Comparison of ENCODE assay signal across 20 cellular contexts in genomic region chr11:19419813-19420212, GRCh38.
DNase-seq lines count a peak whose midpoint lies in the region; ATAC-seq and TF ChIP-seq lines count a peak whose summit lies in the region.
"Had no signal": no experiment of that assay in that cellular context is flagged by ENCODE, and none has a peak within 500 bp of the region (broad histone marks: within the 10 kb centered on the region; RNA-seq: fewer than 3 reads in every experiment).

No MANE protein-coding gene starts in this region.

- no peak overlapping the region for H3K27ac ChIP-seq in gastroesophageal sphincter
- H3K27ac ChIP-seq: prostate gland, WERI-Rb-1 had no signal

- no peak for TF ChIP-seq POLR2A in gastroesophageal sphincter (IDR thresholded peaks at IDR 0.05)

- 62 to 80% methylated on average over 2 to 6 of the region's 7 CpGs for WGBS in gastroesophageal sphincter (ENCODE audit: low coverage in 1 of 2), 2 donors

- TF ChIP-seq CTCF in gastroesophageal sphincter (IDR thresholded peaks at IDR 0.05), result no peak

- H3K9me3 ChIP-seq in gastroesophageal sphincter, result no peaks in the 10 kb centered on the region
- H3K9me3 ChIP-seq: Peyer's patch, prostate gland had no signal

- no peaks in the 10 kb centered on the region for H3K36me3 ChIP-seq in gastroesophageal sphincter
- H3K36me3 ChIP-seq: Peyer's patch, prostate gland, WERI-Rb-1 had no signal

- peak; percentile 80 for DNase-seq in HCEC 1CT
- DNase-seq in amniotic epithelial cell (ENCODE audit: low read depth), result peak; percentile 87
- DNase-seq in sciatic nerve (ENCODE audit: low spot score), result no peak
- DNase-seq in SK-N-DZ (ENCODE audit: low spot score), result no peak
- DNase-seq in GDM1 (lab: John Stamatoyannopoulos, UW), result no peak
- DNase-seq in NCI-H82 treated with DMSO at 0.1 percent for 48 hours (lab: John Stamatoyannopoulos, UW; ENCODE audit: unreplicated experiment), result no peak
- DNase-seq: activated CD8-positive, alpha-beta T cell treated with anti-CD3 and anti-CD28 coated beads, Interleukin-2, amount 10 ng/mL, durations not matched to agents 7 days and 5 days; DMS53; hypothalamus; left colon; natural killer cell; NCI-H187 treated with DMSO at 0.1 percent for 48 hours; NCI-H526 treated with DMSO at 0.1 percent for 48 hours; Peyer's patch; stimulated activated CD4-positive, alpha-beta T cell treated with anti-CD3 and anti-CD28 coated beads, Interleukin-15, amount 100 ng/mL, for 24 hours; SW 1271; WERI-Rb-1 had no signal

- ATAC-seq in gastroesophageal sphincter (peak; percentile 51), sciatic nerve (peak; percentile 85), GM18502 (IDR thresholded peaks at IDR 0.05; ENCODE audit: poor library complexity, unreplicated experiment) (no peak)
- ATAC-seq: activated CD8-positive, alpha-beta T cell treated with anti-CD3 and anti-CD28 coated beads, Interleukin-2, amount 10 ng/mL, durations not matched to agents 7 days and 5 days; left colon had no signal

- no peak for TF ChIP-seq EP300 in gastroesophageal sphincter (IDR thresholded peaks at IDR 0.05)

- H3K4me1 ChIP-seq in gastroesophageal sphincter, result no peaks in the 10 kb centered on the region
- H3K4me1 ChIP-seq: Peyer's patch, prostate gland had no signal

- H3K27me3 ChIP-seq in gastroesophageal sphincter, result no peaks in the 10 kb centered on the region
- H3K27me3 ChIP-seq: Peyer's patch had no signal

- intact Hi-C loops in sciatic nerve (cut with DNase I), result no loop called here

- no peak overlapping the region for H3K4me3 ChIP-seq in gastroesophageal sphincter
- H3K4me3 ChIP-seq: Peyer's patch, prostate gland had no signal

Comparison
In these comparisons a context has a peak if more than half of its experiments do, and no peak if none do; other contexts are left out.
1. DNase-seq: peak in HCEC 1CT (single experiment) and amniotic epithelial cell (single experiment); none in sciatic nerve (single experiment), SK-N-DZ (single experiment), GDM1 (single experiment) and NCI-H82 treated with DMSO at 0.1 percent for 48 hours (single experiment).